27 cellular contexts compared by ENCODE assay signal in genomic region chr4:71258323-71258722, GRCh38.
"Had no signal": no experiment of that assay in that cellular context is flagged by ENCODE, and none has a peak within 500 bp of the region (broad histone marks: within the 10 kb centered on the region; RNA-seq: fewer than 3 reads in every experiment).

No MANE protein-coding gene starts in this region.

- H3K4me3 Mint-ChIP-seq: activated CD4-positive, alpha-beta T cell treated with anti-CD3 and anti-CD28 coated beads, Interleukin-2, amount 10 ng/mL, durations not matched to agents 24 days and 14 days; activated CD8-positive, alpha-beta T cell treated with anti-CD3 and anti-CD28 coated beads for 36 hours; activated naive CD4-positive, alpha-beta T cell treated with anti-CD3 and anti-CD28 coated beads, Interleukin-2, amount 50 U/mL, for 24 hours; activated naive CD8-positive, alpha-beta T cell treated with anti-CD3 and anti-CD28 coated beads, Interleukin-2, amount 10 ng/mL, durations not matched to agents 7 days and 5 days; activated T-cell treated with anti-CD3 and anti-CD28 coated beads, Interleukin-2, amount 50 U/mL, for 72 hours; activated T-helper 17 cell treated with anti-CD3 and anti-CD28 coated beads, Interleukin-2, amount 50 U/mL, for 72 hours had no signal

- H3K36me3 ChIP-seq: MG63, SJCRH30 had no signal

- ATAC-seq: activated CD8-positive, alpha-beta T cell treated with anti-CD3 and anti-CD28 coated beads for 36 hours; activated T-cell treated with anti-CD3 and anti-CD28 coated beads, Interleukin-2, amount 50 U/mL, for 72 hours; activated T-helper 17 cell treated with anti-CD3 and anti-CD28 coated beads, Interleukin-2, amount 50 U/mL, for 72 hours; Panc1 had no signal

- H3K27me3 ChIP-seq: MG63 had no signal

- DNase-seq: activated CD4-positive, alpha-beta T cell treated with anti-CD3 and anti-CD28 coated beads, Interleukin-2, amount 10 ng/mL, durations not matched to agents 24 days and 14 days; activated CD4-positive, alpha-beta T cell treated with anti-CD3 and anti-CD28 coated beads, Interleukin-2, amount 50 U/mL, for 4 hours; activated CD8-positive, alpha-beta T cell treated with anti-CD3 and anti-CD28 coated beads for 36 hours; activated effector memory CD4-positive, alpha-beta T cell treated with anti-CD3 and anti-CD28 coated beads, Interleukin-2, amount 50 U/mL, for 16 hours; activated naive CD4-positive, alpha-beta T cell; activated naive CD8-positive, alpha-beta T cell treated with anti-CD3 and anti-CD28 coated beads, Interleukin-2, amount 10 ng/mL, durations not matched to agents 7 days and 5 days; activated T-cell treated with anti-CD3 and anti-CD28 coated beads, Interleukin-2, amount 50 U/mL, for 1 hour; activated T-cell treated with anti-CD3 and anti-CD28 coated beads, Interleukin-2, amount 50 U/mL, for 72 hours; amygdala; Kasumi-1; KG1; MG63; NCI-H1048; NCI-H1105 treated with DMSO at 0.1 percent for 48 hours; NCI-H1436 treated with DMSO at 0.1 percent for 48 hours; NCI-H1694 treated with DMSO at 0.1 percent for 48 hours; NCI-H2029; NCI-H345; NCI-H524 treated with DMSO at 0.1 percent for 48 hours; SHP77; SJCRH30; T1000 had no signal

- H3K27me3 Mint-ChIP-seq: activated CD4-positive, alpha-beta T cell treated with anti-CD3 and anti-CD28 coated beads, Interleukin-2, amount 10 ng/mL, durations not matched to agents 24 days and 14 days; activated CD8-positive, alpha-beta T cell treated with anti-CD3 and anti-CD28 coated beads for 36 hours; activated naive CD4-positive, alpha-beta T cell treated with anti-CD3 and anti-CD28 coated beads, Interleukin-2, amount 50 U/mL, for 24 hours; activated T-helper 17 cell treated with anti-CD3 and anti-CD28 coated beads, Interleukin-2, amount 50 U/mL, for 72 hours; brain had no signal

- H3K4me3 ChIP-seq: MG63, SJCRH30, SK-N-MC had no signal

- H3K27ac ChIP-seq: SJCRH30, SK-N-MC had no signal

- H3K9me3 Mint-ChIP-seq: activated CD4-positive, alpha-beta T cell treated with anti-CD3 and anti-CD28 coated beads, Interleukin-2, amount 10 ng/mL, durations not matched to agents 24 days and 14 days; activated CD8-positive, alpha-beta T cell treated with anti-CD3 and anti-CD28 coated beads for 36 hours; activated naive CD4-positive, alpha-beta T cell treated with anti-CD3 and anti-CD28 coated beads, Interleukin-2, amount 50 U/mL, for 24 hours; activated naive CD8-positive, alpha-beta T cell treated with anti-CD3 and anti-CD28 coated beads, Interleukin-2, amount 10 ng/mL, durations not matched to agents 7 days and 5 days; activated T-cell treated with anti-CD3 and anti-CD28 coated beads, Interleukin-2, amount 50 U/mL, for 72 hours; activated T-helper 17 cell treated with anti-CD3 and anti-CD28 coated beads, Interleukin-2, amount 50 U/mL, for 72 hours; brain had no signal

- H3K27ac Mint-ChIP-seq: activated CD4-positive, alpha-beta T cell treated with anti-CD3 and anti-CD28 coated beads, Interleukin-2, amount 10 ng/mL, durations not matched to agents 24 days and 14 days; activated CD8-positive, alpha-beta T cell treated with anti-CD3 and anti-CD28 coated beads for 36 hours; activated naive CD4-positive, alpha-beta T cell treated with anti-CD3 and anti-CD28 coated beads, Interleukin-2, amount 50 U/mL, for 24 hours; activated naive CD8-positive, alpha-beta T cell treated with anti-CD3 and anti-CD28 coated beads, Interleukin-2, amount 10 ng/mL, durations not matched to agents 7 days and 5 days; activated T-cell treated with anti-CD3 and anti-CD28 coated beads, Interleukin-2, amount 50 U/mL, for 72 hours; activated T-helper 17 cell treated with anti-CD3 and anti-CD28 coated beads, Interleukin-2, amount 50 U/mL, for 72 hours had no signal

- H3K9me3 ChIP-seq: MG63, SJCRH30 had no signal

- H3K4me1 ChIP-seq: SJCRH30 had no signal
